22 cellular contexts compared by ENCODE assay signal in genomic region chr2:219957815-219958214, GRCh38.
DNase-seq lines count a peak whose midpoint lies in the region; ATAC-seq, FAIRE-seq and TF ChIP-seq lines count a peak whose summit lies in the region.
"Had no signal": no experiment of that assay in that cellular context is flagged by ENCODE, and none has a peak within 500 bp of the region (broad histone marks: within the 10 kb centered on the region; RNA-seq: fewer than 3 reads in every experiment).

No MANE protein-coding gene starts in this region.

- TF ChIP-seq CTCF in AG10803 (conservative IDR thresholded peaks at IDR 0.05; ENCODE audit: low read length) (no peak), astrocyte (IDR thresholded peaks at IDR 0.05; ENCODE audit: insufficient read depth, low read depth, low read length) (no peak), esophagus squamous epithelium (IDR thresholded peaks at IDR 0.05) (no peak)

- no peak overlapping the region for H3K4me3 Mint-ChIP-seq in astrocyte (ENCODE audit: unreplicated experiment)
- H3K4me3 Mint-ChIP-seq: CD4-positive, alpha-beta memory T cell had no signal

- DNase-seq in AG10803 (ENCODE audit: low read depth) (peak; percentile 13), M059J (ENCODE audit: low read depth) (peak; percentile 30), astrocyte (ENCODE audit: low read depth) (peak; percentile 14), NCI-H146 (lab: John Stamatoyannopoulos, UW) (no peak), putamen (ENCODE audit: low spot score) (no peak), activated gamma-delta T cell (lab: John Stamatoyannopoulos, UW) (no peak), esophagus squamous epithelium (lab: John Stamatoyannopoulos, UW) (no peak)
- DNase-seq: 8988T; ACHN; C1 segment of cervical spinal cord; Calu3; CD4-positive, alpha-beta memory T cell; COR-L47; DMS53; DMS79 treated with DMSO at 0.1 percent for 48 hours; GOT3 had no signal

- H4K20me1 ChIP-seq in astrocyte (ENCODE audit: insufficient read depth, low read length): no peaks in the 10 kb centered on the region

- H3K27ac ChIP-seq in astrocyte (ENCODE audit: low read depth, low read length) (no peak overlapping the region), esophagus squamous epithelium (no peak overlapping the region)
- H3K27ac ChIP-seq: A549 had no signal

- no peaks in the 10 kb centered on the region for H3K4me1 ChIP-seq in astrocyte (ENCODE audit: insufficient read depth, low read length)
- no peaks in the 10 kb centered on the region for H3K4me1 ChIP-seq in esophagus squamous epithelium
- H3K4me1 ChIP-seq: A549, HAP-1 had no signal

- H3K36me3 ChIP-seq in astrocyte (ENCODE audit: insufficient read depth, low read length): no peaks in the 10 kb centered on the region
- no peaks in the 10 kb centered on the region for H3K36me3 ChIP-seq in esophagus squamous epithelium
- H3K36me3 ChIP-seq: HAP-1 had no signal

- TF ChIP-seq POLR2A in esophagus squamous epithelium (IDR thresholded peaks at IDR 0.05): no peak

- H3K27me3 Mint-ChIP-seq in astrocyte (ENCODE audit: low read depth, unreplicated experiment): peaks cover 2% of the 10 kb centered on the region

- no peak for FAIRE-seq in astrocyte (lab: Jason Lieb, UNC)
- FAIRE-seq: A549, G401.6, GM19239, H54 had no signal

- WGBS in esophagus squamous epithelium, 2 donors: 79 to 85% methylated on average over 1 of the region's 1 CpG

- intact Hi-C loops in esophagus squamous epithelium (cut with DNase I): no loop called here

- H3K79me2 ChIP-seq in astrocyte (ENCODE audit: insufficient read depth, low read length): no peaks in the 10 kb centered on the region

- H3K27me3 ChIP-seq in astrocyte (ENCODE audit: insufficient read depth, low read length): no peaks in the 10 kb centered on the region
- no peaks in the 10 kb centered on the region for H3K27me3 ChIP-seq in esophagus squamous epithelium

- peaks cover 7% of the 10 kb centered on the region for H3K9me3 Mint-ChIP-seq in astrocyte (ENCODE audit: unreplicated experiment)

- H3K36me3 Mint-ChIP-seq in astrocyte (ENCODE audit: low read depth, unreplicated experiment): no peaks in the 10 kb centered on the region
- H3K36me3 Mint-ChIP-seq: CD4-positive, alpha-beta memory T cell had no signal

- no peaks in the 10 kb centered on the region for H3K4me1 Mint-ChIP-seq in astrocyte (ENCODE audit: low read depth, unreplicated experiment)
- H3K4me1 Mint-ChIP-seq: CD4-positive, alpha-beta memory T cell had no signal

- H3K9me3 ChIP-seq in astrocyte (ENCODE audit: insufficient read depth, low read depth, low read length): no peaks in the 10 kb centered on the region
- H3K9me3 ChIP-seq in esophagus squamous epithelium: peaks cover 0 to 14% (median 0%) of the 10 kb centered on the region in 3 donors
- H3K9me3 ChIP-seq: HAP-1 had no signal

- H2AFZ ChIP-seq in astrocyte (ENCODE audit: low read depth, low read length): no peak overlapping the region

- H3K27ac Mint-ChIP-seq in astrocyte (ENCODE audit: unreplicated experiment): no peak overlapping the region
- H3K27ac Mint-ChIP-seq: CD4-positive, alpha-beta memory T cell had no signal

- no peak overlapping the region for H3K9ac ChIP-seq in astrocyte (ENCODE audit: low read length)

- no peak overlapping the region for H3K4me2 ChIP-seq in astrocyte (ENCODE audit: low read length)
- H3K4me2 ChIP-seq: A549 had no signal

- no peak overlapping the region for H3K4me3 ChIP-seq in AG10803 (ENCODE audit: low read length)
- H3K4me3 ChIP-seq in astrocyte (ENCODE audit: insufficient read depth, low read depth, low read length): no peak overlapping the region
- H3K4me3 ChIP-seq in esophagus squamous epithelium: no peak overlapping the region
- H3K4me3 ChIP-seq: A549, HAP-1 had no signal

- peak; percentile 51 for ATAC-seq in GM19351 (IDR thresholded peaks at IDR 0.05; ENCODE audit: unreplicated experiment)
- ATAC-seq: A549 had no signal

Comparison
In these comparisons a context has a peak if more than half of its experiments do, and no peak if none do; other contexts are left out.
1. DNase-seq: peak in AG10803 (single experiment), M059J (single experiment) and astrocyte (single experiment); none in NCI-H146 (single experiment), putamen (single experiment), activated gamma-delta T cell (single experiment) and esophagus squamous epithelium (single experiment).